ENCODE assay signal across 8 cellular contexts in the genomic region with DNA sequence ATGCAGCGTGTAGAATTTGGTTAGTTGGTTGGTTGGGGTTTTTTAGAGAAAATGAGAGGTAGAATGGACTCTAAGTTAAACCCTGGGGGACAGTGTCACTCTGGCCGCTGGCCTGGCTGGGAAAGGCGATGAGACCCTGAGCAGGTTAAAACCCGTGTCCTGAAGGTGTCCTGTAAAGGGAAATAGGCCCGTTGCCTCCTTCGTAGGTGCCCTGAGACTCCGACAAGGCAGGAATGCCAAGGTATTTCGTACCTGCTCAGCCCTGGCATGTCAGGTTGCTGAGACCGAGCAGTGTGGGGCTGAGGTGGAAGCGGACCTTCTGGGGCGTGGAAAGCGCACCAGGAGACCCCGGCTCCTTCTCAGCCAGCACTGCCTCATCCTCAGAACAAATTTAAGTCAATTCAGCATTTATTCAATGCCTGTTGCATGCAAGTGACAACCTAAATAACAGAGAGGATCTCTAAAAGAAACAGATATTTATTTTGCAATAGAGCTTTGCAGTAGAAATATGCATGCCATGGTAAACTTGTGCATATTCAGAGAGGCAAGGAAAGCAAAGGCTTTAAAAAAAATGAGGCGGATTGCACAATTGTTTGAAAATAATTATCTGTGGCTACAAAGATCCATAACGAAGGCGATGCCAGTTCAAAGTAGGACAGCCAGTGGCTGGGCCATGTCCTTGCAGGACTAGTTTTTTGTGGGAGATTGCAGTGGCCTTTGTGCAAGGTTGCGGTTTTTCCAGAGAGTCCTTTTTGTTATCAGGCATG. TPM values are rescaled to one million over a fixed set of nuclear protein-coding genes. Genes with fewer than 3 reads are reported as not detected.
DNase-seq lines count a peak whose midpoint lies in the region; ATAC-seq and TF ChIP-seq lines count a peak whose summit lies in the region.

No MANE protein-coding gene starts in this region.

- H3K4me3 ChIP-seq in mammary epithelial cell (replicated peaks in 1 of 3; ENCODE audit: insufficient read depth in 1 of 3, low read depth in 2 of 3, low read length in 3 of 3) (peak overlapping the region; percentile 78 to 91 (median 90)), mucosa of rectum (ENCODE audit: low read length in 2 of 2) (peak overlapping the region; percentile 81 to 90), upper lobe of right lung (peak overlapping the region; percentile 92)

- H3K27ac ChIP-seq in mammary epithelial cell (ENCODE audit: insufficient read depth, low read depth, low read length), result no peak overlapping the region
- peak overlapping the region; percentile 89 to 97 for H3K27ac ChIP-seq in mucosa of rectum (ENCODE audit: low read depth in 2 of 2, low read length in 2 of 2)
- H3K27ac ChIP-seq in upper lobe of right lung, result peak overlapping the region; percentile 94

- peak overlapping the region; percentile 97 for H2AFZ ChIP-seq in mammary epithelial cell (ENCODE audit: low read depth, low read length)

- CTCF ChIA-PET in mammary epithelial cell (lab: Charles Lee; ENCODE audit: low non-redundant PET), result no interaction called here

- in situ Hi-C loops in mammary epithelial cell (cut with MboI; ENCODE audit: low sequenced_read_pairs in 2 of 2), result no loop called here

- WGBS in mammary epithelial cell (ENCODE audit: low coverage, missing lambda C conversion rate), result 33% methylated on average over 14 of the region's 17 CpGs

- no peak for ATAC-seq in activated naive CD4-positive, alpha-beta T cell treated with anti-CD3 and anti-CD28 coated beads, Interleukin-2, amount 50 U/mL, for 72 hours
- ATAC-seq in upper lobe of right lung, result no peak

- H3K4me1 Mint-ChIP-seq in activated naive CD4-positive, alpha-beta T cell treated with anti-CD3 and anti-CD28 coated beads, Interleukin-2, amount 50 U/mL, for 24 hours, result peaks cover 27% of the 10 kb centered on the region

- peak overlapping the region; percentile 94 for H3K4me3 Mint-ChIP-seq in activated naive CD4-positive, alpha-beta T cell treated with anti-CD3 and anti-CD28 coated beads, Interleukin-2, amount 50 U/mL, for 24 hours

- peaks cover 29% of the 10 kb centered on the region for H3K79me2 ChIP-seq in mammary epithelial cell (ENCODE audit: insufficient read depth, low read length)

- dilution Hi-C loops in mammary epithelial cell (cut with HindIII; ENCODE audit: low sequenced_read_pairs), result loop anchor here (5.0 kb wide), 1 partner anchor 76 kb away; no protein-coding TSS in a partner anchor

- peaks cover 13% of the 10 kb centered on the region for H3K4me1 ChIP-seq in mammary epithelial cell (ENCODE audit: insufficient read depth, low read length)
- peaks cover 14 to 34% of the 10 kb centered on the region in 2 donors for H3K4me1 ChIP-seq in mucosa of rectum (ENCODE audit: control insufficient read depth in 2 of 2, insufficient read depth in 2 of 2, low read length in 2 of 2)
- peaks cover 9% of the 10 kb centered on the region for H3K4me1 ChIP-seq in upper lobe of right lung

- DNase-seq in activated naive CD4-positive, alpha-beta T cell treated with anti-CD3 and anti-CD28 coated beads, Interleukin-2, amount 50 U/mL, for 72 hours (ENCODE audit: low spot score in 2 of 2), result no peak
- DNase-seq in mammary epithelial cell (no peak), upper lobe of right lung (peak; percentile 54), SKM-1 (lab: John Stamatoyannopoulos, UW; ENCODE audit: unreplicated experiment) (no peak), mucosa of gallbladder (ENCODE audit: low spot score) (no peak)
- no peak for DNase-seq in NK-92 treated with Interleukin-12 subunit alpha and Interleukin-12 subunit beta, amount 100 ng/mL, for 24 hours (lab: John Stamatoyannopoulos, UW)

- H3K9me3 Mint-ChIP-seq in activated naive CD4-positive, alpha-beta T cell treated with anti-CD3 and anti-CD28 coated beads, Interleukin-2, amount 50 U/mL, for 24 hours, result no peaks in the 10 kb centered on the region
- no peaks in the 10 kb centered on the region for H3K9me3 Mint-ChIP-seq in activated naive CD4-positive, alpha-beta T cell treated with anti-CD3 and anti-CD28 coated beads, Interleukin-2, amount 50 U/mL, for 72 hours

- peak overlapping the region; percentile 23 for H3K27ac Mint-ChIP-seq in activated naive CD4-positive, alpha-beta T cell treated with anti-CD3 and anti-CD28 coated beads, Interleukin-2, amount 50 U/mL, for 24 hours
- H3K27ac Mint-ChIP-seq in activated naive CD4-positive, alpha-beta T cell treated with anti-CD3 and anti-CD28 coated beads, Interleukin-2, amount 50 U/mL, for 72 hours, result no peak overlapping the region

- H3K36me3 ChIP-seq in mammary epithelial cell (ENCODE audit: insufficient read depth, low read length), result no peaks in the 10 kb centered on the region
- no peaks in the 10 kb centered on the region for H3K36me3 ChIP-seq in mucosa of rectum (ENCODE audit: control insufficient read depth in 2 of 2, insufficient read depth in 2 of 2, low read length in 2 of 2)
- H3K36me3 ChIP-seq in upper lobe of right lung, result no peaks in the 10 kb centered on the region

- no peak for TF ChIP-seq CTCF in mammary epithelial cell (conservative IDR thresholded peaks at IDR 0.05 in 1 of 2, IDR thresholded peaks at IDR 0.05 in 1 of 2; ENCODE audit: extremely low read depth in 1 of 2, insufficient read depth in 1 of 2, low read depth in 1 of 2, low read length in 2 of 2)
- TF ChIP-seq CTCF in upper lobe of right lung (IDR thresholded peaks at IDR 0.05), result no peak

- H3K9ac ChIP-seq in mammary epithelial cell (ENCODE audit: insufficient read depth, low read length) (no peak overlapping the region), mucosa of rectum (ENCODE audit: low read depth in 1 of 2, low read length in 2 of 2) (peak overlapping the region; percentile 24 to 90)

- H3K9me3 ChIP-seq in mammary epithelial cell (replicated peaks; ENCODE audit: insufficient read depth, low read length) (no peaks in the 10 kb centered on the region), mucosa of rectum (ENCODE audit: control insufficient read depth in 2 of 2, low read length in 2 of 2) (no peaks in the 10 kb centered on the region), upper lobe of right lung (no peaks in the 10 kb centered on the region)

- BruUV-seq in mammary epithelial cell (replicated peaks; lab: Mats Ljungman, UMichigan), result no TSS peak

- no peaks in the 10 kb centered on the region for H4K20me1 ChIP-seq in mammary epithelial cell (ENCODE audit: insufficient read depth, low read length)

- H3K4me2 ChIP-seq in mammary epithelial cell (ENCODE audit: insufficient read depth, low read depth, low read length), result peak overlapping the region; percentile 87

- intact Hi-C loops in mammary epithelial cell (cut with micrococcal nuclease), result loop anchor here (5.0 kb wide), 1 partner anchor 106 kb away; no protein-coding TSS in a partner anchor
- intact Hi-C loops in upper lobe of right lung (cut with DNase I), result no loop called here

- H3K27me3 ChIP-seq in mammary epithelial cell (ENCODE audit: insufficient read depth, low read length), result no peaks in the 10 kb centered on the region
- H3K27me3 ChIP-seq in mucosa of rectum (ENCODE audit: control insufficient read depth in 2 of 2, insufficient read depth in 2 of 2, low read length in 2 of 2), result no peaks in the 10 kb centered on the region
- no peaks in the 10 kb centered on the region for H3K27me3 ChIP-seq in upper lobe of right lung

- H3K27me3 Mint-ChIP-seq in activated naive CD4-positive, alpha-beta T cell treated with anti-CD3 and anti-CD28 coated beads, Interleukin-2, amount 50 U/mL, for 24 hours, result no peaks in the 10 kb centered on the region

- H3K36me3 Mint-ChIP-seq in activated naive CD4-positive, alpha-beta T cell treated with anti-CD3 and anti-CD28 coated beads, Interleukin-2, amount 50 U/mL, for 24 hours, result no peaks in the 10 kb centered on the region
- peaks cover 0 to 6% of the 10 kb centered on the region in 2 donors for H3K36me3 Mint-ChIP-seq in activated naive CD4-positive, alpha-beta T cell treated with anti-CD3 and anti-CD28 coated beads, Interleukin-2, amount 50 U/mL, for 72 hours

RNA-seq across cellular contexts. Expression of gene RAB20, which starts 1.4 kb away (rescaled TPM):
- 10 to 100 TPM in 1 of 2 donors, under 1 TPM in 1; 0.30 to 18.5 TPM for total RNA-seq in activated naive CD4-positive, alpha-beta T cell treated with anti-CD3 and anti-CD28 coated beads, Interleukin-2, amount 50 U/mL, for 72 hours
- total RNA-seq in mammary epithelial cell, result 1 to 10 TPM; 5.5 to 6.1 TPM
- polyA plus RNA-seq in mammary epithelial cell, result 9.7 TPM
- 21.6 TPM for polyA minus RNA-seq in mammary epithelial cell
- 52.4 TPM for total RNA-seq in upper lobe of right lung
- total RNA-seq in mucosa of gallbladder, result 41.1 TPM

RNA-seq across cellular contexts. Expression of gene NAXD, which starts 52.5 kb away (rescaled TPM):
- total RNA-seq in activated naive CD4-positive, alpha-beta T cell treated with anti-CD3 and anti-CD28 coated beads, Interleukin-2, amount 50 U/mL, for 72 hours, result 10 to 100 TPM; 19.7 to 24.8 TPM
- total RNA-seq in mammary epithelial cell, result 10 to 100 TPM; 18.3 to 27.0 TPM
- polyA plus RNA-seq in mammary epithelial cell, result 19.5 TPM
- polyA minus RNA-seq in mammary epithelial cell, result 7.5 TPM
- 32.2 TPM for total RNA-seq in upper lobe of right lung
- total RNA-seq in mucosa of gallbladder, result 62.7 TPM
